Comparison of ENCODE assay signal across 8 cellular contexts in genomic region chrX:16892504-16893362, GRCh38. TPM values are rescaled to one million over a fixed set of nuclear protein-coding genes. Genes with fewer than 3 reads are reported as not detected.
A peak's percentile ranks its signal among the peaks of the same experiment; 100 is the strongest.
DNase-seq lines count a peak whose midpoint lies in the region; ATAC-seq and TF ChIP-seq lines count a peak whose summit lies in the region.

No MANE protein-coding gene starts in this region.

- H3K27ac ChIP-seq in HCT116 (ENCODE audit: low read depth, low read length) (no peak overlapping the region), SK-N-MC (no peak overlapping the region), cardiac muscle cell (no peak overlapping the region)

- H3K4me1 Mint-ChIP-seq in progenitor cell of endocrine pancreas (ENCODE audit: low read depth), result peaks cover 2% of the 10 kb centered on the region

- H4K20me1 ChIP-seq in HCT116 (ENCODE audit: insufficient read depth), result no peaks in the 10 kb centered on the region

- no peaks in the 10 kb centered on the region for H3K9me3 Mint-ChIP-seq in progenitor cell of endocrine pancreas (ENCODE audit: low read depth)

- BruUV-seq in HCT116 (replicated peaks; lab: Mats Ljungman, UMichigan), result no TSS peak

- H3K4me3 ChIP-seq in HCT116 (replicated peaks in 1 of 2; ENCODE audit: low read depth in 1 of 2, low read length in 2 of 2) (no peak overlapping the region), SK-N-MC (peak overlapping the region; percentile 45; the same call in 1 of the 2 replicates), adipocyte (ENCODE audit: low read length) (no peak overlapping the region), cardiac muscle cell (no peak overlapping the region)

- no peaks in the 10 kb centered on the region for H3K79me2 ChIP-seq in HCT116 (ENCODE audit: insufficient read depth, low read length)

- no peak overlapping the region for H3K4me3 Mint-ChIP-seq in progenitor cell of endocrine pancreas (ENCODE audit: low read depth)

- H3K27me3 Mint-ChIP-seq in progenitor cell of endocrine pancreas, result peaks cover 2% of the 10 kb centered on the region

- DNase-seq in ELF-1 (ENCODE audit: low read depth, low spot score) (peak; percentile 90), HCT116 (ENCODE audit: low read depth, low spot score) (peak; percentile 67), NCI-H1417 treated with DMSO at 0.1 percent for 48 hours (lab: John Stamatoyannopoulos, UW) (peak; percentile 20), SK-N-MC (ENCODE audit: low read depth, low spot score) (peak; percentile 66), adipocyte (ENCODE audit: low read depth) (peak; percentile 90), cardiac muscle cell (ENCODE audit: low read depth in 1 of 2, low spot score in 1 of 2) (peak; percentile 85 to 93), progenitor cell of endocrine pancreas (ENCODE audit: low spot score, unreplicated experiment) (peak; percentile 46), DMS79 (lab: John Stamatoyannopoulos, UW) (no peak)

- CTCF ChIA-PET in HCT116 (lab: Charles Lee), result interaction anchor here (1.0 to 2.5 kb wide), 4 partner anchors 10 to 154 kb away, joined by 3 to 32 read pairs (median 6); no protein-coding TSS in a partner anchor

- peak; percentile 98 for ATAC-seq in HCT116

- POLR2A ChIA-PET in HCT116 (lab: Charles Lee), result no interaction called here

- RAD21 ChIA-PET in HCT116 (lab: Charles Lee; ENCODE audit: low non-redundant PET in 1 of 2, low total read pairs in 2 of 2, uncharacterized antibody in 2 of 2, unreplicated experiment in 2 of 2), result no interaction called here

- H3K9me2 ChIP-seq in HCT116 (ENCODE audit: insufficient read depth), result no peaks in the 10 kb centered on the region

- peak overlapping the region; percentile 3 for H3K27ac Mint-ChIP-seq in progenitor cell of endocrine pancreas

- no peaks in the 10 kb centered on the region for H3K9me3 ChIP-seq in HCT116 (ENCODE audit: control insufficient read depth in 1 of 2, insufficient read depth in 1 of 2, low read depth in 1 of 2, low read length in 2 of 2)
- no peaks in the 10 kb centered on the region for H3K9me3 ChIP-seq in SK-N-MC (ENCODE audit: low read depth, low read length)
- no peaks in the 10 kb centered on the region for H3K9me3 ChIP-seq in adipocyte (ENCODE audit: control insufficient read depth, low read length)
- no peaks in the 10 kb centered on the region for H3K9me3 ChIP-seq in cardiac muscle cell (ENCODE audit: low read depth)

- peak overlapping the region; percentile 32 for H3K4me2 ChIP-seq in HCT116 (ENCODE audit: low read length)

- H3K9ac ChIP-seq in HCT116 (ENCODE audit: low read length) (no peak overlapping the region), SK-N-MC (ENCODE audit: insufficient read length) (no peak overlapping the region), adipocyte (ENCODE audit: low read length) (no peak overlapping the region)

- no peaks in the 10 kb centered on the region for H3K36me3 Mint-ChIP-seq in progenitor cell of endocrine pancreas (ENCODE audit: insufficient read depth)

- H3K4me1 ChIP-seq in HCT116 (ENCODE audit: control insufficient read depth in 1 of 2, insufficient read depth in 2 of 2, low read length in 2 of 2) (peaks cover 2 to 4% of the 10 kb centered on the region in 2 experiments; a peak in 3 of 4 replicates), adipocyte (ENCODE audit: control insufficient read depth, insufficient read depth, low read length) (no peaks in the 10 kb centered on the region), cardiac muscle cell (ENCODE audit: low read depth) (no peaks in the 10 kb centered on the region)

- intact Hi-C loops in HCT116 (cut with micrococcal nuclease), result no loop called here

- H3K36me3 ChIP-seq in HCT116 (ENCODE audit: control insufficient read depth in 1 of 2, insufficient read depth in 2 of 2, low read length in 2 of 2), result no peaks in the 10 kb centered on the region
- no peaks in the 10 kb centered on the region for H3K36me3 ChIP-seq in SK-N-MC (ENCODE audit: insufficient read depth, low read length)
- H3K36me3 ChIP-seq in adipocyte (ENCODE audit: control insufficient read depth, insufficient read depth, low read length, severe bottlenecking), result no peaks in the 10 kb centered on the region
- no peaks in the 10 kb centered on the region for H3K36me3 ChIP-seq in cardiac muscle cell

- TF ChIP-seq POLR2A in HCT116 (IDR thresholded peaks at IDR 0.05; ENCODE audit: borderline replicate concordance, extremely low read depth, insufficient read depth, insufficient read length), result no peak

- TF ChIP-seq CTCF in HCT116 (IDR thresholded peaks at IDR 0.05 in 2 of 3, conservative IDR thresholded peaks at IDR 0.05 in 1 of 3; ENCODE audit: borderline replicate concordance in 1 of 3, insufficient read depth in 1 of 3, low read depth in 2 of 3, low read length in 2 of 3) (peak; percentile 76 to 89 (median 79)), cardiac muscle cell (IDR thresholded peaks at IDR 0.05; ENCODE audit: low read depth, low read length) (peak; percentile 78), progenitor cell of endocrine pancreas (IDR thresholded peaks at IDR 0.05; ENCODE audit: unreplicated experiment) (peak; percentile 93)

- H2AFZ ChIP-seq in HCT116 (ENCODE audit: low read depth, low read length, poor library complexity, severe bottlenecking), result peak overlapping the region; percentile 92

- no peaks in the 10 kb centered on the region for H3K27me3 ChIP-seq in HCT116 (ENCODE audit: insufficient read depth, low read length)
- H3K27me3 ChIP-seq in adipocyte (replicated peaks; ENCODE audit: control insufficient read depth, insufficient read depth, low read length), result peaks cover 32% of the 10 kb centered on the region
- H3K27me3 ChIP-seq in cardiac muscle cell, result no peaks in the 10 kb centered on the region

- peak; percentile 49 for TF ChIP-seq RAD21 in HCT116 (IDR thresholded peaks at IDR 0.05; ENCODE audit: low read depth)

TF ChIP-seq in HCT116, 20 proteins besides CTCF, POLR2A, EP300 and RAD21:
- TF ChIP-seq POLR2AphosphoS5 (IDR thresholded peaks at IDR 0.05; ENCODE audit: low read depth, low read length) (peak; percentile 40), EZH2 (IDR thresholded peaks at IDR 0.05) (no peak), CBX3 (IDR thresholded peaks at IDR 0.05; ENCODE audit: low read depth) (no peak), TCF7L2 (IDR thresholded peaks at IDR 0.05; ENCODE audit: borderline replicate concordance, extremely low read depth, insufficient read depth, insufficient read length) (no peak)

RNA-seq across cellular contexts. Expression of gene RBBP7, which starts 22.6 kb away (rescaled TPM):
- total RNA-seq in HCT116 (2021; ENCODE audit: unreplicated experiment) (146 TPM), cardiac muscle cell (176 and 231 TPM in 2 replicates), progenitor cell of endocrine pancreas (234 and 235 TPM in 2 replicates)
- 89.4 and 146 TPM in 2 replicates for polyA plus RNA-seq in HCT116 (2012)
- polyA plus RNA-seq in cardiac muscle cell, result 448 and 459 TPM in 2 replicates

RNA-seq across cellular contexts. Expression of gene REPS2, which starts 53.7 kb away (rescaled TPM):
- total RNA-seq in HCT116 (2021; ENCODE audit: unreplicated experiment) (4.5 TPM), cardiac muscle cell (9.1 and 17.3 TPM in 2 replicates), progenitor cell of endocrine pancreas (2.6 and 4.3 TPM in 2 replicates)
- 3.4 and 3.6 TPM in 2 replicates for polyA plus RNA-seq in HCT116 (2012)
- polyA plus RNA-seq in cardiac muscle cell, result 6.0 and 9.8 TPM in 2 replicates
